In genomic region chr1:20119351-20119750, GRCh38 we compare ENCODE assay signal across 19 cellular contexts. TPM values are rescaled to one million over a fixed set of nuclear protein-coding genes. Genes with fewer than 3 reads are reported as not detected.
"Had no signal": no experiment of that assay in that cellular context is flagged by ENCODE, and none has a peak within 500 bp of the region (broad histone marks: within the 10 kb centered on the region; RNA-seq: fewer than 3 reads in every experiment).

PLA2G2D (minus strand) TSS chr1:20119536; CDS start chr1:20119498, 38 bp downstream.

- H3K9me3 Mint-ChIP-seq: activated T-cell treated with anti-CD3 and anti-CD28 coated beads, Interleukin-2, amount 50 U/mL, for 72 hours; natural killer cell treated with Interleukin-12 subunit alpha and Interleukin-12 subunit beta and Interleukin-15 and Interleukin-18, amount 100 ng/mL, for 72 hours; stimulated activated naive CD8-positive, alpha-beta T cell treated with anti-CD3 and anti-CD28 coated beads, Interleukin-15, Interleukin-2, amounts not matched to agents 100 ng/mL and 50 ng/mL, for 24 hours; T-helper 2 cell treated with Interferon-gamma antibody and Interleukin-4, amounts not matched to agents 5 μg/mL and 100 μg/mL, for 36 hours had no signal

- H3K27ac Mint-ChIP-seq: activated T-cell treated with anti-CD3 and anti-CD28 coated beads, Interleukin-2, amount 50 U/mL, for 72 hours; natural killer cell treated with Interleukin-12 subunit alpha and Interleukin-12 subunit beta and Interleukin-15 and Interleukin-18, amount 100 ng/mL, for 72 hours; stimulated activated naive CD8-positive, alpha-beta T cell treated with anti-CD3 and anti-CD28 coated beads, Interleukin-15, Interleukin-2, amounts not matched to agents 100 ng/mL and 50 ng/mL, for 24 hours; T-helper 2 cell treated with Interferon-gamma antibody and Interleukin-4, amounts not matched to agents 5 μg/mL and 100 μg/mL, for 36 hours had no signal

- H3K9me3 ChIP-seq: breast epithelium, psoas muscle had no signal

- H3K4me1 ChIP-seq: breast epithelium, psoas muscle had no signal

- H3K4me3 ChIP-seq: breast epithelium, psoas muscle had no signal

- H3K27me3 ChIP-seq: breast epithelium had no signal

- H3K4me3 Mint-ChIP-seq: activated T-cell treated with anti-CD3 and anti-CD28 coated beads, Interleukin-2, amount 50 U/mL, for 72 hours; natural killer cell treated with Interleukin-12 subunit alpha and Interleukin-12 subunit beta and Interleukin-15 and Interleukin-18, amount 100 ng/mL, for 72 hours; stimulated activated naive CD8-positive, alpha-beta T cell treated with anti-CD3 and anti-CD28 coated beads, Interleukin-15, Interleukin-2, amounts not matched to agents 100 ng/mL and 50 ng/mL, for 24 hours; T-helper 2 cell treated with Interferon-gamma antibody and Interleukin-4, amounts not matched to agents 5 μg/mL and 100 μg/mL, for 36 hours had no signal

- H3K27ac ChIP-seq: breast epithelium, psoas muscle had no signal

- H3K36me3 Mint-ChIP-seq: natural killer cell treated with Interleukin-12 subunit alpha and Interleukin-12 subunit beta and Interleukin-15 and Interleukin-18, amount 100 ng/mL, for 72 hours had no signal

- H3K36me3 ChIP-seq: breast epithelium had no signal

- DNase-seq: activated CD4-positive, alpha-beta T cell treated with anti-CD3 and anti-CD28 coated beads for 1 hour; activated CD4-positive, alpha-beta T cell treated with anti-CD3 and anti-CD28 coated beads, Interleukin-2, amount 50 U/mL, for 48 hours; activated T-cell treated with anti-CD3 and anti-CD28 coated beads, Interleukin-2, amount 50 U/mL, for 72 hours; glutamatergic neuron; left colon; mammary epithelial cell; occipital lobe; psoas muscle; stimulated activated CD4-positive, alpha-beta T cell treated with anti-CD3 and anti-CD28 coated beads, Interleukin-2, amount 100 ng/mL, for 48 hours had no signal

RNA-seq across cellular contexts. Expression of gene PLA2G2D, which starts in this region (rescaled TPM):
- total RNA-seq: activated T-cell treated with anti-CD3 and anti-CD28 coated beads, Interleukin-2, amount 50 U/mL, for 72 hours; cerebellum; dermis microvascular lymphatic vessel endothelial cell; mammary epithelial cell; mucosa of gallbladder; natural killer cell treated with Interleukin-12 subunit alpha and Interleukin-12 subunit beta and Interleukin-15 and Interleukin-18, amount 100 ng/mL, for 72 hours; occipital lobe; psoas muscle; temporal lobe; urinary bladder had no signal
- polyA plus RNA-seq: aorta, mammary epithelial cell, psoas muscle, urinary bladder had no signal
